In the genomic region with DNA sequence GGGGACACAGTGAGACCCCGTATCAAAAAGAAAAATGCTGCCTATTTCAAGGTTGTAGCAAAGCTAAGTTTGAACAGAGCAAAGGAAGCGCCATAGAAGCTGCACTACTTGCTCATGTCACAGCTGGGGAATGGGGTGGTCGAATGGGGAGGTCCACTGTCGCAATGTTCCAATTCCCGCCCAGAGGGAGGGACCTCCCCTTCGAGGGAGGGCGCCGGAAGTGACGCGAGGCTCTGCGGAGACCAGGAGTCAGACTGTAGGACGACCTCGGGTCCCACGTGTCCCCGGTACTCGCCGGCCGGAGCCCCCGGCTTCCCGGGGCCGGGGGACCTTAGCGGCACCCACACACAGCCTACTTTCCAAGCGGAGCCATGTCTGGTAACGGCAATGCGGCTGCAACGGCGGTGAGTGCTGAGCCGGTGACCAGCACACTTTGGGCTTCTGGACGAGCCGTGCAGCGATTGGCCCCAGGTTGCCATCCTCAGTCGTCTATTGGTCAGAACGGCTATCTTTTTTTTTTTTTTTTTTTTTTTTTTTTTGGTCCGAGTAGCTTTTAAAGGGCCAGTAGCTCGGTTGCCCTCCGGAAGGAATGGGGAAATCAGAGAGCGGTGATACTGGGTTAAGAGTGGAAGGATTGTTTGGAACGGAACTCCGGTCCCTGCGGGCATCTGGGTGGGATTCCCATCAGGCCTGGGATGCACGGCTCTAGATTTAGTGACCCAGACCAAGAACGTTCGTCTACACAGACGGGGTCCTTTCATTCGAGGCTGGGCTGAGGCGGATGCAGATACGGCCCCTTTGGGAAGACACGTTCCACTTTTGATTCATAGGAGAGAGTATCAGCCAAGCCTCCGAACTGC, we compare ENCODE assay signal across 8 cellular contexts. TPM values are rescaled to one million over a fixed set of nuclear protein-coding genes. Genes with fewer than 3 reads are reported as not detected.
A peak's percentile ranks its signal among the peaks of the same experiment; 100 is the strongest.
DNase-seq lines count a peak whose midpoint lies in the region; ATAC-seq and TF ChIP-seq lines count a peak whose summit lies in the region.

Gene HMBS (plus strand): TSS at position 219 of the 860 bp plus-strand sequence. CDS start 153 bp downstream, at position 372.

- CTCF ChIA-PET in AG04450 (lab: Charles Lee): interaction anchor here (0.6 to 1.4 kb wide), 6 partner anchors 10 to 1272 kb away, joined by 3 to 8 read pairs (median 4); a partner anchor contains a TSS
- CTCF ChIA-PET in WTC11 (lab: Charles Lee): interaction anchor here (0.6 to 2.0 kb wide), 9 partner anchors 11 to 253 kb away, joined by 3 to 16 read pairs (median 4); partner anchors contain the start of genes CBL, DPAGT1 and VPS11

- peak within 1 kb of the TSS; percentile 85 for H3K4me3 ChIP-seq in AG04450 (ENCODE audit: low read depth, low read length)
- H3K4me3 ChIP-seq in cardiac fibroblast (replicated peaks in 1 of 2; ENCODE audit: low read depth in 2 of 2, low read length in 2 of 2): peak within 1 kb of the TSS; percentile 76 to 93

- H3K27ac ChIP-seq in AG04450 (ENCODE audit: low read depth, low read length): peak within 1 kb of the TSS; percentile 83

- H3K36me3 Mint-ChIP-seq in WTC11 (peaks cover 13% of the 10 kb centered on the region), immature natural killer cell (peaks cover 12 to 19% (median 13%) of the 10 kb centered on the region in 3 donors)

- TF ChIP-seq CTCF in AG04450 (IDR thresholded peaks at IDR 0.05; ENCODE audit: low read depth, low read length) (no peak), WTC11 (IDR thresholded peaks at IDR 0.05) (no peak), cardiac fibroblast (IDR thresholded peaks at IDR 0.05; ENCODE audit: low read depth, low read length) (no peak)

- peak; percentile 81 for DNase-seq in AG04450 (ENCODE audit: low read depth, low spot score)
- peak; percentile 83 for DNase-seq in NCI-H226
- DNase-seq in WTC11 (ENCODE audit: low spot score): peak; percentile 87
- peak; percentile 96 to 97 for DNase-seq in cardiac fibroblast (ENCODE audit: low read depth in 2 of 2)
- peak; percentile 93 to 95 (median 95) for DNase-seq in immature natural killer cell
- DNase-seq in smooth muscle cell of the brain vasculature (ENCODE audit: low read depth, low spot score): peak; percentile 81

- peaks cover 3% of the 10 kb centered on the region; the same call in 1 of the 2 replicates for H3K4me1 Mint-ChIP-seq in WTC11
- H3K4me1 Mint-ChIP-seq in immature natural killer cell: peaks cover 17 to 24% of the 10 kb centered on the region in 2 donors

- POLR2A ChIA-PET in AG04450 (lab: Yijun Ruan, JAX): interaction anchor here (0.6 to 3.0 kb wide), 14 partner anchors 10 to 428 kb away, joined by 3 to 49 read pairs (median 6); partner anchors contain the start of genes CBL, DPAGT1, HYOU1 and TRAPPC4
- POLR2A ChIA-PET in WTC11 (lab: Charles Lee): interaction anchor here (0.6 to 2.5 kb wide), 12 partner anchors 8 to 261 kb away, joined by 3 to 19 read pairs (median 7); partner anchors contain the start of genes C2CD2L, DPAGT1, HINFP and RPS25

- no peaks in the 10 kb centered on the region for H3K9me3 Mint-ChIP-seq in WTC11
- no peaks in the 10 kb centered on the region for H3K9me3 Mint-ChIP-seq in immature natural killer cell

- H3K9me3 ChIP-seq in AG04450 (ENCODE audit: control insufficient read depth, insufficient read depth, low read length): no peaks in the 10 kb centered on the region

- H3K27me3 ChIP-seq in AG04450 (ENCODE audit: control insufficient read depth, insufficient read depth, low read length): no peaks in the 10 kb centered on the region

- H3K27me3 Mint-ChIP-seq in WTC11 (ENCODE audit: low read depth) (no peaks in the 10 kb centered on the region), immature natural killer cell (ENCODE audit: low read depth in 3 of 3) (peaks cover 9 to 16% (median 11%) of the 10 kb centered on the region in 3 donors)

- H3K4me3 Mint-ChIP-seq in WTC11: peak within 1 kb of the TSS; percentile 98
- peak within 1 kb of the TSS; percentile 94 to 97 (median 95) for H3K4me3 Mint-ChIP-seq in immature natural killer cell

- H3K27ac Mint-ChIP-seq in WTC11 (peak within 1 kb of the TSS; percentile 98), immature natural killer cell (peak within 1 kb of the TSS; percentile 89 to 97 (median 94))

- peak; percentile 87 for ATAC-seq in GM18909 (IDR thresholded peaks at IDR 0.05; ENCODE audit: poor library complexity, unreplicated experiment)
- peak; percentile 92 for ATAC-seq in HG03175 (IDR thresholded peaks at IDR 0.05; ENCODE audit: unreplicated experiment)
- ATAC-seq in WTC11: peak; percentile 89

TF ChIP-seq in WTC11, 78 proteins besides CTCF, POLR2A, EP300 and RAD21 (continues in another document):
- no peak for TF ChIP-seq ZNF263 (CRISPR knock-in tag; IDR thresholded peaks at IDR 0.05; ENCODE audit: low read depth)
- TF ChIP-seq MXD4 (CRISPR knock-in tag; IDR thresholded peaks at IDR 0.05; ENCODE audit: borderline replicate concordance): no peak
- TF ChIP-seq ZNF121 (CRISPR knock-in tag; IDR thresholded peaks at IDR 0.05): no peak
- TF ChIP-seq, protein P1, sequence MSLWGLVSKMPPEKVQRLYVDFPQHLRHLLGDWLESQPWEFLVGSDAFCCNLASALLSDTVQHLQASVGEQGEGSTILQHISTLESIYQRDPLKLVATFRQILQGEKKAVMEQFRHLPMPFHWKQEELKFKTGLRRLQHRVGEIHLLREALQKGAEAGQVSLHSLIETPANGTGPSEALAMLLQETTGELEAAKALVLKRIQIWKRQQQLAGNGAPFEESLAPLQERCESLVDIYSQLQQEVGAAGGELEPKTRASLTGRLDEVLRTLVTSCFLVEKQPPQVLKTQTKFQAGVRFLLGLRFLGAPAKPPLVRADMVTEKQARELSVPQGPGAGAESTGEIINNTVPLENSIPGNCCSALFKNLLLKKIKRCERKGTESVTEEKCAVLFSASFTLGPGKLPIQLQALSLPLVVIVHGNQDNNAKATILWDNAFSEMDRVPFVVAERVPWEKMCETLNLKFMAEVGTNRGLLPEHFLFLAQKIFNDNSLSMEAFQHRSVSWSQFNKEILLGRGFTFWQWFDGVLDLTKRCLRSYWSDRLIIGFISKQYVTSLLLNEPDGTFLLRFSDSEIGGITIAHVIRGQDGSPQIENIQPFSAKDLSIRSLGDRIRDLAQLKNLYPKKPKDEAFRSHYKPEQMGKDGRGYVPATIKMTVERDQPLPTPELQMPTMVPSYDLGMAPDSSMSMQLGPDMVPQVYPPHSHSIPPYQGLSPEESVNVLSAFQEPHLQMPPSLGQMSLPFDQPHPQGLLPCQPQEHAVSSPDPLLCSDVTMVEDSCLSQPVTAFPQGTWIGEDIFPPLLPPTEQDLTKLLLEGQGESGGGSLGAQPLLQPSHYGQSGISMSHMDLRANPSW (CRISPR knock-in tag; conservative IDR thresholded peaks at IDR 0.05; ENCODE audit: low read depth): no peak
- TF ChIP-seq FOXK1 (CRISPR knock-in tag; IDR thresholded peaks at IDR 0.05): peak; percentile 58
- TF ChIP-seq, protein P2, sequence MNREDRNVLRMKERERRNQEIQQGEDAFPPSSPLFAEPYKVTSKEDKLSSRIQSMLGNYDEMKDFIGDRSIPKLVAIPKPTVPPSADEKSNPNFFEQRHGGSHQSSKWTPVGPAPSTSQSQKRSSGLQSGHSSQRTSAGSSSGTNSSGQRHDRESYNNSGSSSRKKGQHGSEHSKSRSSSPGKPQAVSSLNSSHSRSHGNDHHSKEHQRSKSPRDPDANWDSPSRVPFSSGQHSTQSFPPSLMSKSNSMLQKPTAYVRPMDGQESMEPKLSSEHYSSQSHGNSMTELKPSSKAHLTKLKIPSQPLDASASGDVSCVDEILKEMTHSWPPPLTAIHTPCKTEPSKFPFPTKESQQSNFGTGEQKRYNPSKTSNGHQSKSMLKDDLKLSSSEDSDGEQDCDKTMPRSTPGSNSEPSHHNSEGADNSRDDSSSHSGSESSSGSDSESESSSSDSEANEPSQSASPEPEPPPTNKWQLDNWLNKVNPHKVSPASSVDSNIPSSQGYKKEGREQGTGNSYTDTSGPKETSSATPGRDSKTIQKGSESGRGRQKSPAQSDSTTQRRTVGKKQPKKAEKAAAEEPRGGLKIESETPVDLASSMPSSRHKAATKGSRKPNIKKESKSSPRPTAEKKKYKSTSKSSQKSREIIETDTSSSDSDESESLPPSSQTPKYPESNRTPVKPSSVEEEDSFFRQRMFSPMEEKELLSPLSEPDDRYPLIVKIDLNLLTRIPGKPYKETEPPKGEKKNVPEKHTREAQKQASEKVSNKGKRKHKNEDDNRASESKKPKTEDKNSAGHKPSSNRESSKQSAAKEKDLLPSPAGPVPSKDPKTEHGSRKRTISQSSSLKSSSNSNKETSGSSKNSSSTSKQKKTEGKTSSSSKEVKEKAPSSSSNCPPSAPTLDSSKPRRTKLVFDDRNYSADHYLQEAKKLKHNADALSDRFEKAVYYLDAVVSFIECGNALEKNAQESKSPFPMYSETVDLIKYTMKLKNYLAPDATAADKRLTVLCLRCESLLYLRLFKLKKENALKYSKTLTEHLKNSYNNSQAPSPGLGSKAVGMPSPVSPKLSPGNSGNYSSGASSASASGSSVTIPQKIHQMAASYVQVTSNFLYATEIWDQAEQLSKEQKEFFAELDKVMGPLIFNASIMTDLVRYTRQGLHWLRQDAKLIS (CRISPR knock-in tag; IDR thresholded peaks at IDR 0.05; ENCODE audit: borderline replicate concordance): no peak
- TF ChIP-seq NFE2L1 (CRISPR knock-in tag; IDR thresholded peaks at IDR 0.05): peak; percentile 48; the same call in 1 of the 2 replicates
- no peak for TF ChIP-seq ZNF317 (CRISPR knock-in tag; IDR thresholded peaks at IDR 0.05; ENCODE audit: borderline replicate concordance, low read depth)
- TF ChIP-seq IRF1 (CRISPR knock-in tag; IDR thresholded peaks at IDR 0.05): no peak
- no peak for TF ChIP-seq HMGA2 (CRISPR knock-in tag; IDR thresholded peaks at IDR 0.05)

RNA-seq across cellular contexts. Expression of gene HMBS, which starts in this region (rescaled TPM):
- 38.5 and 43.3 TPM in 2 replicates for polyA plus RNA-seq in AG04450 (2011; rRNA removed)
- 28.5 and 33.3 TPM in 2 replicates for polyA minus RNA-seq in AG04450 (2011; rRNA and poly(A)+ RNA removed)
- 55.4 to 64.4 TPM (median 62.3 TPM) in 3 replicates for total RNA-seq in WTC11 (2021)
- 10 to 100 TPM in 2 of 3 donors, 1 to 10 TPM in 1; 7.6 to 19.0 (median 11.9) TPM for polyA plus RNA-seq in immature natural killer cell

Comparison
In these comparisons a context has a peak if more than half of its experiments do, and no peak if none do; other contexts are left out.
1. Peak in every context shown above with its lines: DNase-seq, ATAC-seq, H3K4me3 ChIP-seq and H3K27ac ChIP-seq.